In the genomic region with DNA sequence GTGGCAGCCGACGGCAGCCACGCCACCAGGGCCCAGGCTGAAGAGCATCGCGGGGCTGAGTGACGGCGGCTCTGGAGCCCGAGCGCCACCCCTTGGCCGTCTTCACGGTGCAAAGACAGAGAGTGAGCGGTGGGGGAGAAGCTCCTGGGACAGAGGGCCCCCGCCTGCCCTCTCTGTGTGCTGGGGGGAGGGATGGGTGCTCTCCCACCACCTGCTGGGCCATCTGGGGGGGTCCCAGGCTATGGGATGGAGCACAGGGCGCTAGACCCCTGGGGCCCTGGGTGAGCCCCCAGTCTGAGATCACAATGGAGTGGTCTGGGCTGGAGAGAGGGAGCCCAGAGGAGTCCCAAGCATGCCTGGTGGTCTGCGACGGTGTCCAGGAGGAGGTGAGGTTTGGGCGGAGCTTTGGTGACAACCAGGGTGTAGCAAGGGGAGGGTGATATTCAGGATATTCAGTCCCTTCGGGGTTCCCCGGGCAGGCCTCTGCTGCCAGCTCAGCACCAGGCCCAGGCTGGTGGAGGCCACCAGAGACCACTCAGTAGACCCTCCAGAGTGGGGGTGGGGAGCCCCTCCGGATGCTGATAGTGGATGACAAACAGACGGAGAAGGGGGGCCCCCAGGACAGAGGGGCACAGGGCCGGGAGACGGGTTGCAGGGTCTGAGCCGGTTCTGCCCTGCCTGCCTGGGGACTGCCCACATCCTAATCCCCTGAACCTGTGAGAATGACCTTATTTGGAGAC, we compare ENCODE assay signal across 9 cellular contexts.
DNase-seq lines count a peak whose midpoint lies in the region; ATAC-seq and TF ChIP-seq lines count a peak whose summit lies in the region.
"Had no signal": no experiment of that assay in that cellular context is flagged by ENCODE, and none has a peak within 500 bp of the region (broad histone marks: within the 10 kb centered on the region; RNA-seq: fewer than 3 reads in every experiment).

No MANE protein-coding gene starts in this region.

- POLR2A ChIA-PET in IMR-90 (lab: Charles Lee; ENCODE audit: unreplicated experiment): interaction anchor here (0.5 kb wide), 1 partner anchor 1989 kb away, joined by 4 read pairs; no protein-coding TSS in a partner anchor

- H4K20me1 ChIP-seq in IMR-90 (ENCODE audit: insufficient read depth, low read length): no peaks in the 10 kb centered on the region

- ATAC-seq in IMR-90 (ENCODE audit: low read depth) (peak; percentile 86), memory B cell (ENCODE audit: low read depth) (peak; percentile 44), GM19452 (IDR thresholded peaks at IDR 0.05; ENCODE audit: unreplicated experiment) (no peak)

- intact Hi-C loops in IMR-90 (cut with micrococcal nuclease): loop anchor here (1.0 to 5.0 kb wide), 3 partner anchors 127 to 298 kb away; a partner anchor contains a TSS
- intact Hi-C loops in adrenal gland (cut with DNase I): loop anchor here in 1 of 2 donors (2.0 to 10.0 kb wide), 2 partner anchors 543 to 1229 kb away; no protein-coding TSS in a partner anchor

- H3K27ac Mint-ChIP-seq in memory B cell: no peak overlapping the region

- no TSS peak for BruUV-seq in IMR-90 (replicated peaks; lab: Mats Ljungman, UMichigan)

- DNase-seq in DMS53 treated with DMSO at 0.1 percent for 48 hours (lab: John Stamatoyannopoulos, UW; ENCODE audit: unreplicated experiment) (peak; percentile 18), IMR-90 (peak; percentile 22), adrenal gland (no peak), memory B cell (ENCODE audit: low spot score in 2 of 2) (no peak), NCI-H1105 (lab: John Stamatoyannopoulos, UW) (no peak), nucleus accumbens (lab: John Stamatoyannopoulos, UW) (no peak)

- 0 out of 2 replicates have a peak overlapping the region, but pooled peaks have one; percentile 37 for H4K91ac ChIP-seq in IMR-90 (ENCODE audit: insufficient read depth, low read depth, low read length)

- WGBS in IMR-90 (ENCODE audit: extremely low coverage in 2 of 2, insufficient read length in 1 of 2), 2 experiments: 73% methylated on average over 10 of the region's 24 CpGs; no CpG with 5 or more reads in 1 of the 2 experiments
- 50 to 68% (median 51%) methylated on average over 17 to 24 of the region's 24 CpGs for WGBS in adrenal gland, 4 donors

- H3K36me3 ChIP-seq in IMR-90 (ENCODE audit: control insufficient read depth, insufficient read depth, low read length) (no peaks in the 10 kb centered on the region), adrenal gland (replicated peaks in 1 of 2) (no peaks in the 10 kb centered on the region)
- H3K36me3 ChIP-seq: SJSA1 had no signal

- H3K9me1 ChIP-seq in IMR-90 (ENCODE audit: insufficient read depth, low read length): no peaks in the 10 kb centered on the region

- H3K27me3 ChIP-seq in IMR-90 (ENCODE audit: control insufficient read depth, insufficient read depth, low read length): peaks cover 7% of the 10 kb centered on the region; the same call in 1 of the 2 replicates
- peaks cover 14% of the 10 kb centered on the region for H3K27me3 ChIP-seq in adrenal gland
- H3K27me3 ChIP-seq: SJSA1 had no signal

- H2BK120ac ChIP-seq in IMR-90 (ENCODE audit: low read depth, low read length): peak overlapping the region; percentile 19; the same call in 1 of the 2 replicates

- H3K27me3 Mint-ChIP-seq in memory B cell: peaks cover 12% of the 10 kb centered on the region

- no peak overlapping the region for H3K23ac ChIP-seq in IMR-90 (ENCODE audit: low read depth, low read length)

- no peak overlapping the region for H3K4me3 Mint-ChIP-seq in memory B cell

- H4K5ac ChIP-seq in IMR-90 (ENCODE audit: low read depth, low read length): no peak overlapping the region

- no peaks in the 10 kb centered on the region for H3K36me3 Mint-ChIP-seq in memory B cell

- TF ChIP-seq POLR2A in IMR-90 (IDR thresholded peaks at IDR 0.05; ENCODE audit: low read depth, low read length) (no peak), adrenal gland (IDR thresholded peaks at IDR 0.05) (no peak)

- H3K4ac ChIP-seq in IMR-90 (ENCODE audit: low read depth, low read length): no peak overlapping the region

- no peak overlapping the region for H4K8ac ChIP-seq in IMR-90 (ENCODE audit: low read depth in 2 of 2, low read length in 2 of 2)

- H3K4me1 Mint-ChIP-seq in memory B cell: peaks cover 3% of the 10 kb centered on the region

- H2AK9ac ChIP-seq in IMR-90 (replicated peaks; ENCODE audit: low read depth, low read length, poor library complexity): no peak overlapping the region

- in situ Hi-C loops in IMR-90 (cut with MboI; ENCODE audit: low sequenced_read_pairs): loop anchor here (5.0 to 10.0 kb wide), 2 partner anchors 309 to 537 kb away; a partner anchor contains a TSS

- H3K9me3 Mint-ChIP-seq in memory B cell: no peaks in the 10 kb centered on the region

- dilution Hi-C loops in IMR-90 (cut with HindIII; ENCODE audit: low sequenced_read_pairs, unreplicated experiment): no loop called here

- H3K4me3 ChIP-seq in IMR-90 (ENCODE audit: insufficient read depth, low read depth, low read length) (no peak overlapping the region), adrenal gland (no peak overlapping the region)
- H3K4me3 ChIP-seq: SJSA1, skin epidermis had no signal

- no peak overlapping the region for H3K18ac ChIP-seq in IMR-90 (ENCODE audit: low read depth, low read length)

- H2AK5ac ChIP-seq in IMR-90 (ENCODE audit: low read depth, low read length): peak overlapping the region; percentile 39; the same call in 1 of the 2 replicates

- no peak overlapping the region for H3K56ac ChIP-seq in IMR-90 (ENCODE audit: extremely low read depth, insufficient read depth, low read length)

- H2BK15ac ChIP-seq in IMR-90 (ENCODE audit: low read depth, low read length): no peak overlapping the region

- H2BK5ac ChIP-seq in IMR-90 (ENCODE audit: low read depth, low read length, poor library complexity, severe bottlenecking): no peak overlapping the region

- no peak overlapping the region for H2AFZ ChIP-seq in IMR-90 (replicated peaks; ENCODE audit: low read length, poor library complexity)

- CTCF ChIA-PET in IMR-90 (lab: Yijun Ruan, JAX): interaction anchor here (1.0 kb wide), 1 partner anchor 631 kb away, joined by 5 read pairs; no protein-coding TSS in a partner anchor

- H3K27ac ChIP-seq in IMR-90 (ENCODE audit: insufficient read depth, low read length) (no peak overlapping the region), adrenal gland (no peak overlapping the region)
- H3K27ac ChIP-seq: SJSA1, skin epidermis had no signal

- TF ChIP-seq RAD21 in IMR-90 (IDR thresholded peaks at IDR 0.05; ENCODE audit: low read length): peak; percentile 83

- H3K9me3 ChIP-seq in IMR-90 (ENCODE audit: control insufficient read depth, insufficient read depth, low read length): no peaks in the 10 kb centered on the region
- no peaks in the 10 kb centered on the region for H3K9me3 ChIP-seq in adrenal gland (replicated peaks in 1 of 3)
- H3K9me3 ChIP-seq: SJSA1 had no signal

- H3K4me1 ChIP-seq in IMR-90 (ENCODE audit: control insufficient read depth, insufficient read depth, low read length) (no peaks in the 10 kb centered on the region), adrenal gland (replicated peaks in 1 of 2) (no peaks in the 10 kb centered on the region)
- H3K4me1 ChIP-seq: SJSA1 had no signal

- no peaks in the 10 kb centered on the region for H3K79me1 ChIP-seq in IMR-90 (ENCODE audit: low read depth in 1 of 2, low read length in 2 of 2)

- no peak overlapping the region for H3K4me2 ChIP-seq in IMR-90 (ENCODE audit: low read depth, low read length)

- H2BK20ac ChIP-seq in IMR-90 (ENCODE audit: low read depth, low read length): no peak overlapping the region

- no peak overlapping the region for H3K9ac ChIP-seq in IMR-90 (ENCODE audit: low read depth, low read length)

- TF ChIP-seq CTCF in IMR-90 (conservative IDR thresholded peaks at IDR 0.05; ENCODE audit: low read depth, low read length): peak; percentile 63
- peak in 4 of 6 experiments; percentile 12 to 36 (median 30) for TF ChIP-seq CTCF in adrenal gland (IDR thresholded peaks at IDR 0.05)

- H3K14ac ChIP-seq in IMR-90 (replicated peaks; ENCODE audit: low read depth, low read length): no peak overlapping the region

TF ChIP-seq in IMR-90, 13 proteins besides CTCF, POLR2A, EP300 and RAD21:
- TF ChIP-seq RFX5 (IDR thresholded peaks at IDR 0.05; ENCODE audit: low read depth, low read length) (no peak), MXI1 (IDR thresholded peaks at IDR 0.05; ENCODE audit: borderline replicate concordance, low read depth, low read length) (no peak), SMC3 (IDR thresholded peaks at IDR 0.05; ENCODE audit: low read depth, low read length) (peak; percentile 75), MAFK (IDR thresholded peaks at IDR 0.05; ENCODE audit: low read depth, low read length) (no peak)

Comparison
In these comparisons a context has a peak if more than half of its experiments do, and no peak if none do; other contexts are left out.
1. DNase-seq: peak in DMS53 treated with DMSO at 0.1 percent for 48 hours (single experiment) and IMR-90 (single experiment); none in adrenal gland (0 of 7), memory B cell (0 of 2), NCI-H1105 (single experiment) and nucleus accumbens (0 of 56).